9 cellular contexts compared by ENCODE assay signal in genomic region chr17:7019839-7020519, GRCh38. TPM values are rescaled to one million over a fixed set of nuclear protein-coding genes. Genes with fewer than 3 reads are reported as not detected.
DNase-seq lines count a peak whose midpoint lies in the region; ATAC-seq and TF ChIP-seq lines count a peak whose summit lies in the region.
"Had no signal": no experiment of that assay in that cellular context is flagged by ENCODE, and none has a peak within 500 bp of the region (broad histone marks: within the 10 kb centered on the region; RNA-seq: fewer than 3 reads in every experiment).

No MANE protein-coding gene starts in this region.

- H3K4me1 Mint-ChIP-seq in GM23338 (peaks cover 41% of the 10 kb centered on the region), neural crest cell (peaks cover 60% of the 10 kb centered on the region)

- peaks cover 40% of the 10 kb centered on the region for H3K4me1 ChIP-seq in GM23338 (ENCODE audit: insufficient read depth)

- H3K9me2 ChIP-seq in GM23338 (ENCODE audit: insufficient read depth) = no peaks in the 10 kb centered on the region

- peaks cover 10% of the 10 kb centered on the region; the same call in 1 of the 2 replicates for H3F3A ChIP-seq in GM23338 (replicated peaks; ENCODE audit: low read depth)

- H3K79me2 ChIP-seq in GM23338 (replicated peaks; ENCODE audit: insufficient read depth) = no peaks in the 10 kb centered on the region

- H3K27me3 Mint-ChIP-seq in GM23338 (ENCODE audit: insufficient read depth, low read depth, poor library complexity) = peaks cover 42% of the 10 kb centered on the region
- peaks cover 43% of the 10 kb centered on the region for H3K27me3 Mint-ChIP-seq in neural crest cell (ENCODE audit: low read depth)

- H3K27ac ChIP-seq in GM23338 (ENCODE audit: low read depth) = no peak overlapping the region
- H3K27ac ChIP-seq: KMS-11 had no signal

- H3K9me3 Mint-ChIP-seq in GM23338 (no peaks in the 10 kb centered on the region; the same call in 2 of the 3 replicates), neural crest cell (no peaks in the 10 kb centered on the region)

- DNase-seq in GM23338 (ENCODE audit: low spot score) (peak; percentile 79), SHP77 treated with DMSO at 0.1 percent for 48 hours (lab: John Stamatoyannopoulos, UW) (peak; percentile 45), fibroblast of pulmonary artery (ENCODE audit: low read depth) (peak; percentile 61), neural crest cell (ENCODE audit: low read depth, low spot score) (no peak), RKO (ENCODE audit: low spot score) (no peak), NCI-H510A treated with DMSO at 0.1 percent for 48 hours (lab: John Stamatoyannopoulos, UW) (no peak), cerebellar nuclear complex (lab: John Stamatoyannopoulos, UW) (no peak)
- DNase-seq in activated CD4-positive, alpha-beta T cell treated with anti-CD3 and anti-CD28 coated beads, Interleukin-2, amount 50 U/mL, for 1 hour = no peak

- H3K4me3 Mint-ChIP-seq in GM23338 (peak overlapping the region; percentile 54), neural crest cell (peak overlapping the region; percentile 59)

- no peaks in the 10 kb centered on the region for H3K36me3 ChIP-seq in GM23338 (ENCODE audit: insufficient read depth)

- peak overlapping the region; percentile 86 for H3K4me2 ChIP-seq in GM23338
- H3K4me2 ChIP-seq: KMS-11 had no signal

- peak overlapping the region; percentile 47 for H3K4me3 ChIP-seq in GM23338
- peak overlapping the region; percentile 48 for H3K4me3 ChIP-seq in fibroblast of pulmonary artery (replicated peaks; ENCODE audit: low read depth, low read length)

- ATAC-seq in GM23338 = no peak

- H3K27ac Mint-ChIP-seq in GM23338 (peak overlapping the region; percentile 84), neural crest cell (ENCODE audit: unreplicated experiment) (no peak overlapping the region)

- H3K27me3 ChIP-seq in GM23338 (ENCODE audit: insufficient read depth) = peaks cover 41% of the 10 kb centered on the region

- peak overlapping the region; percentile 96 for H2AFZ ChIP-seq in GM23338

- H4K20me1 ChIP-seq in GM23338 (replicated peaks; ENCODE audit: insufficient read depth) = no peaks in the 10 kb centered on the region

- TF ChIP-seq CTCF in GM23338 (conservative IDR thresholded peaks at IDR 0.05; ENCODE audit: low read depth in 2 of 2) (no peak), fibroblast of pulmonary artery (IDR thresholded peaks at IDR 0.05; ENCODE audit: low read length, missing control alignments) (no peak), neural crest cell (conservative IDR thresholded peaks at IDR 0.05) (no peak)

- H3K36me3 Mint-ChIP-seq in GM23338 (ENCODE audit: low read depth) = peaks cover 12% of the 10 kb centered on the region
- H3K36me3 Mint-ChIP-seq in neural crest cell (ENCODE audit: low read depth) = no peaks in the 10 kb centered on the region

TF ChIP-seq in GM23338, 12 proteins besides CTCF, POLR2A, EP300 and RAD21 (continues in another document):
- TF ChIP-seq JUNB (IDR thresholded peaks at IDR 0.05; ENCODE audit: unreplicated experiment) (no peak), EZH2 (IDR thresholded peaks at IDR 0.05; ENCODE audit: low read depth, unreplicated experiment) (no peak), ZNF114 (CRISPR knock-in tag; IDR thresholded peaks at IDR 0.05) (no peak), ZNF331 (CRISPR knock-in tag; IDR thresholded peaks at IDR 0.05; ENCODE audit: low read depth) (no peak), REST (IDR thresholded peaks at IDR 0.05; ENCODE audit: unreplicated experiment) (no peak), STAT1 (IDR thresholded peaks at IDR 0.05; ENCODE audit: unreplicated experiment) (no peak), ETS1 (IDR thresholded peaks at IDR 0.05) (no peak)

RNA-seq across cellular contexts. Expression of gene BCL6B, which starts 2.9 kb away (rescaled TPM):
- total RNA-seq in GM23338 (2014; rRNA removed; shearing (Covaris generic)) = 4.2 and 4.5 TPM in 2 replicates
- polyA plus RNA-seq in GM23338 (2016; fragmentation: Nextera tagmentation; extraction: Ambion mirVana) = 2.1 and 3.3 TPM in 2 replicates
- total RNA-seq in neural crest cell = 0.41 and 0.42 TPM in 2 replicates

RNA-seq across cellular contexts. Expression of gene RNASEK, which starts 7.6 kb away (rescaled TPM):
- 126 and 134 TPM in 2 replicates for total RNA-seq in GM23338 (2014; rRNA removed; shearing (Covaris generic))
- polyA plus RNA-seq in GM23338 (2016; fragmentation: Nextera tagmentation; extraction: Ambion mirVana) = 296 and 298 TPM in 2 replicates
- total RNA-seq in neural crest cell = 143 and 157 TPM in 2 replicates

RNA-seq across cellular contexts. Expression of gene SLC16A13, which starts 15.8 kb away (rescaled TPM):
- 4.4 and 4.7 TPM in 2 replicates for total RNA-seq in GM23338 (2014; rRNA removed; shearing (Covaris generic))
- polyA plus RNA-seq in GM23338 (2016; fragmentation: Nextera tagmentation; extraction: Ambion mirVana) = 1.2 and 2.2 TPM in 2 replicates
- 11.1 and 12.2 TPM in 2 replicates for total RNA-seq in neural crest cell

RNA-seq across cellular contexts. Expression of gene SLC16A11, which starts 23.9 kb away (rescaled TPM):
- total RNA-seq in GM23338 (2014; rRNA removed; shearing (Covaris generic)) = 0.42 TPM in 1 of 2 replicates, not detected in the other
- 0.68 and 1.4 TPM in 2 replicates for polyA plus RNA-seq in GM23338 (2016; fragmentation: Nextera tagmentation; extraction: Ambion mirVana)
- total RNA-seq in neural crest cell = not detected in 2 replicates

RNA-seq across cellular contexts. Expression of gene ALOX12, which starts 24.1 kb away (rescaled TPM):
- total RNA-seq in GM23338 (2014; rRNA removed; shearing (Covaris generic)) = 0.66 and 1.2 TPM in 2 replicates
- polyA plus RNA-seq in GM23338 (2016; fragmentation: Nextera tagmentation; extraction: Ambion mirVana) = 1.5 and 1.8 TPM in 2 replicates
- 0.16 TPM in 1 of 2 replicates, not detected in the other for total RNA-seq in neural crest cell

Comparison
In these comparisons a context has a peak if more than half of its experiments do, and no peak if none do; other contexts are left out.
1. DNase-seq: peak in GM23338 (single experiment), SHP77 treated with DMSO at 0.1 percent for 48 hours (single experiment) and fibroblast of pulmonary artery (single experiment); none in neural crest cell (single experiment), RKO (single experiment), NCI-H510A treated with DMSO at 0.1 percent for 48 hours (single experiment), activated CD4-positive, alpha-beta T cell treated with anti-CD3 and anti-CD28 coated beads, Interleukin-2, amount 50 U/mL, for 1 hour (single experiment) and cerebellar nuclear complex (0 of 2).